In genomic region chr21:16309250-16309971, GRCh38 we compare ENCODE assay signal across 1 cellular context.
TF ChIP-seq lines count a peak whose summit lies in the region.

No MANE protein-coding gene starts in this region.

TF ChIP-seq in GM12878, 131 proteins besides CTCF, POLR2A, EP300 and RAD21 (continued from another document):
- TF ChIP-seq ZBTB11 (CRISPR knock-in tag; IDR thresholded peaks at IDR 0.05) (no peak), YY1 (IDR thresholded peaks at IDR 0.05; ENCODE audit: low read depth, low read length) (no peak), STAT3 (IDR thresholded peaks at IDR 0.05; ENCODE audit: low read depth, low read length) (no peak), NBN (IDR thresholded peaks at IDR 0.05) (no peak), NRF1 (conservative IDR thresholded peaks at IDR 0.05; ENCODE audit: low read depth, low read length) (no peak), GABPA (IDR thresholded peaks at IDR 0.05; ENCODE audit: low read depth) (no peak), JUND (IDR thresholded peaks at IDR 0.05; ENCODE audit: low read depth, low read length) (no peak), HDGF (IDR thresholded peaks at IDR 0.05) (no peak), SP1 (IDR thresholded peaks at IDR 0.05; ENCODE audit: low read depth, low read length) (no peak), ZNF207 (IDR thresholded peaks at IDR 0.05; ENCODE audit: borderline replicate concordance) (no peak), CBFB (IDR thresholded peaks at IDR 0.05; ENCODE audit: low read depth) (no peak), PAX5 (IDR thresholded peaks at IDR 0.05; ENCODE audit: borderline replicate concordance, low read depth, low read length) (no peak), HDAC2 (IDR thresholded peaks at IDR 0.05) (no peak)
